In genomic region chr2:197191948-197192338, GRCh38 we compare ENCODE assay signal across 8 cellular contexts.
A peak's percentile ranks its signal among the peaks of the same experiment; 100 is the strongest.
DNase-seq lines count a peak whose midpoint lies in the region; ATAC-seq and TF ChIP-seq lines count a peak whose summit lies in the region.

No MANE protein-coding gene starts in this region.

- H3K4me1 Mint-ChIP-seq in activated naive CD4-positive, alpha-beta T cell treated with anti-CD3 and anti-CD28 coated beads, Interleukin-2, amount 50 U/mL, for 24 hours: peaks cover 91% of the 10 kb centered on the region
- peaks cover 15% of the 10 kb centered on the region for H3K4me1 Mint-ChIP-seq in mesothelial cell of epicardium

- peaks cover 2% of the 10 kb centered on the region for H3K36me3 Mint-ChIP-seq in activated naive CD4-positive, alpha-beta T cell treated with anti-CD3 and anti-CD28 coated beads, Interleukin-2, amount 50 U/mL, for 24 hours
- H3K36me3 Mint-ChIP-seq in mesothelial cell of epicardium: no peaks in the 10 kb centered on the region

- DNase-seq in NCI-H524 (lab: John Stamatoyannopoulos, UW): no peak
- no peak for DNase-seq in mesothelial cell of epicardium (ENCODE audit: low spot score in 2 of 2, unreplicated experiment in 2 of 2)
- DNase-seq in GM10266 (ENCODE audit: extremely low spot score): no peak
- no peak for DNase-seq in hepatic stellate cell (ENCODE audit: low spot score)

- no peak for TF ChIP-seq CTCF in mesothelial cell of epicardium (IDR thresholded peaks at IDR 0.05; ENCODE audit: unreplicated experiment)
- TF ChIP-seq CTCF in GM10266 (IDR thresholded peaks at IDR 0.05; ENCODE audit: control insufficient read depth, insufficient read depth, low read depth, missing control alignments): no peak

- peak overlapping the region; percentile 31 for H3K4me3 Mint-ChIP-seq in activated naive CD4-positive, alpha-beta T cell treated with anti-CD3 and anti-CD28 coated beads, Interleukin-2, amount 50 U/mL, for 24 hours
- H3K4me3 Mint-ChIP-seq in mesothelial cell of epicardium: no peak overlapping the region

- no peaks in the 10 kb centered on the region for H3K27me3 Mint-ChIP-seq in activated naive CD4-positive, alpha-beta T cell treated with anti-CD3 and anti-CD28 coated beads, Interleukin-2, amount 50 U/mL, for 24 hours
- H3K27me3 Mint-ChIP-seq in mesothelial cell of epicardium (ENCODE audit: low read depth): peaks cover 3% of the 10 kb centered on the region

- H3K27ac Mint-ChIP-seq in activated naive CD4-positive, alpha-beta T cell treated with anti-CD3 and anti-CD28 coated beads, Interleukin-2, amount 50 U/mL, for 24 hours: peak overlapping the region; percentile 88
- no peak overlapping the region for H3K27ac Mint-ChIP-seq in mesothelial cell of epicardium

- H3K9me3 Mint-ChIP-seq in activated naive CD4-positive, alpha-beta T cell treated with anti-CD3 and anti-CD28 coated beads, Interleukin-2, amount 50 U/mL, for 24 hours: no peaks in the 10 kb centered on the region
- H3K9me3 Mint-ChIP-seq in mesothelial cell of epicardium: no peaks in the 10 kb centered on the region

- ATAC-seq in GM18498 (IDR thresholded peaks at IDR 0.05; ENCODE audit: unreplicated experiment) (peak; percentile 67), GM21360 (IDR thresholded peaks at IDR 0.05; ENCODE audit: unreplicated experiment) (peak; percentile 57), HG03432 (IDR thresholded peaks at IDR 0.05; ENCODE audit: unreplicated experiment) (peak; percentile 85)
